1 cellular context compared by ENCODE assay signal in the genomic region with DNA sequence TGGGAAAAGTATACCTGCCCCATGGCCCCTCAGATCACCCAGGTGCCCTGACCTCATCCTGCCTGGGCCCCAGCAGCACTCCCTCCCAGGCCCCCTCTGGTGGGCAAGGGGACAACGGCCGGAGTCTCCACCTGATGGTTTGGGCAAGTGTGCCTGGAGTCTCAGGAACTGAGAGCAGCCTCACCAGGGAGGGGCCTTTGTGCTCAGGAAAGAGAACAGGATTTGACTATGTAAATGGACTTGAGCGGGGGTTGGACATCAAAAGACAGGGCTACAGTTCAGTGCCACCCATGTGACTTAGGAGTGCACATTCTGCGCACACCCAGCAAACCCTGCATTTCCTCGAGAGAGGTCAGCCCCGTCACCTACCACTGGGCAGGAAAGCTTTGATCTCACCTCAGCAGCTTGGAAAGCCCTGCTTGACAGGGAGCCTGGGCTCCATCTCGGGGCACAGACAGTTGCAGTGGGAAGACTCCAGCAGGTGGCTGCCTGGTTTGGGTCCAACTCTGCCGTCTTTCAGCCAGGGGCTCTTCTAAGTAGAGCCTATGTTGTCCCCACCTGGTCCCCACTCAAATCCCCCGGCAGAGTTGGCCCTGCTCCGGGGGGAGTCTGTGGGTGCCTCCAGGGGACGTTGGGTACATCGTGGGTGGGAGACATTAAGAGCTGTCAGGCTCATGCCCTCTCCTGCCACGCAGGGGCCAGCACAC.
TF ChIP-seq lines count a peak whose summit lies in the region.

No MANE protein-coding gene starts in this region.

TF ChIP-seq in HepG2, 621 proteins besides CTCF, POLR2A, EP300 and RAD21 (continued from another document and continues in another):
- TF ChIP-seq, protein P1, sequence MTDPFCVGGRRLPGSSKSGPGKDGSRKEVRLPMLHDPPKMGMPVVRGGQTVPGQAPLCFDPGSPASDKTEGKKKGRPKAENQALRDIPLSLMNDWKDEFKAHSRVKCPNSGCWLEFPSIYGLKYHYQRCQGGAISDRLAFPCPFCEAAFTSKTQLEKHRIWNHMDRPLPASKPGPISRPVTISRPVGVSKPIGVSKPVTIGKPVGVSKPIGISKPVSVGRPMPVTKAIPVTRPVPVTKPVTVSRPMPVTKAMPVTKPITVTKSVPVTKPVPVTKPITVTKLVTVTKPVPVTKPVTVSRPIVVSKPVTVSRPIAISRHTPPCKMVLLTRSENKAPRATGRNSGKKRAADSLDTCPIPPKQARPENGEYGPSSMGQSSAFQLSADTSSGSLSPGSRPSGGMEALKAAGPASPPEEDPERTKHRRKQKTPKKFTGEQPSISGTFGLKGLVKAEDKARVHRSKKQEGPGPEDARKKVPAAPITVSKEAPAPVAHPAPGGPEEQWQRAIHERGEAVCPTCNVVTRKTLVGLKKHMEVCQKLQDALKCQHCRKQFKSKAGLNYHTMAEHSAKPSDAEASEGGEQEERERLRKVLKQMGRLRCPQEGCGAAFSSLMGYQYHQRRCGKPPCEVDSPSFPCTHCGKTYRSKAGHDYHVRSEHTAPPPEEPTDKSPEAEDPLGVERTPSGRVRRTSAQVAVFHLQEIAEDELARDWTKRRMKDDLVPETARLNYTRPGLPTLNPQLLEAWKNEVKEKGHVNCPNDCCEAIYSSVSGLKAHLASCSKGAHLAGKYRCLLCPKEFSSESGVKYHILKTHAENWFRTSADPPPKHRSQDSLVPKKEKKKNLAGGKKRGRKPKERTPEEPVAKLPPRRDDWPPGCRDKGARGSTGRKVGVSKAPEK (CRISPR knock-in tag; IDR thresholded peaks at IDR 0.05; ENCODE audit: borderline replicate concordance) = no peak
- TF ChIP-seq ZBTB1 (CRISPR knock-in tag; IDR thresholded peaks at IDR 0.05; ENCODE audit: borderline replicate concordance) = no peak
- TF ChIP-seq ZNF264 (CRISPR knock-in tag; IDR thresholded peaks at IDR 0.05) = peak; percentile 90; the same call in 1 of the 2 replicates
- TF ChIP-seq, protein P2, sequence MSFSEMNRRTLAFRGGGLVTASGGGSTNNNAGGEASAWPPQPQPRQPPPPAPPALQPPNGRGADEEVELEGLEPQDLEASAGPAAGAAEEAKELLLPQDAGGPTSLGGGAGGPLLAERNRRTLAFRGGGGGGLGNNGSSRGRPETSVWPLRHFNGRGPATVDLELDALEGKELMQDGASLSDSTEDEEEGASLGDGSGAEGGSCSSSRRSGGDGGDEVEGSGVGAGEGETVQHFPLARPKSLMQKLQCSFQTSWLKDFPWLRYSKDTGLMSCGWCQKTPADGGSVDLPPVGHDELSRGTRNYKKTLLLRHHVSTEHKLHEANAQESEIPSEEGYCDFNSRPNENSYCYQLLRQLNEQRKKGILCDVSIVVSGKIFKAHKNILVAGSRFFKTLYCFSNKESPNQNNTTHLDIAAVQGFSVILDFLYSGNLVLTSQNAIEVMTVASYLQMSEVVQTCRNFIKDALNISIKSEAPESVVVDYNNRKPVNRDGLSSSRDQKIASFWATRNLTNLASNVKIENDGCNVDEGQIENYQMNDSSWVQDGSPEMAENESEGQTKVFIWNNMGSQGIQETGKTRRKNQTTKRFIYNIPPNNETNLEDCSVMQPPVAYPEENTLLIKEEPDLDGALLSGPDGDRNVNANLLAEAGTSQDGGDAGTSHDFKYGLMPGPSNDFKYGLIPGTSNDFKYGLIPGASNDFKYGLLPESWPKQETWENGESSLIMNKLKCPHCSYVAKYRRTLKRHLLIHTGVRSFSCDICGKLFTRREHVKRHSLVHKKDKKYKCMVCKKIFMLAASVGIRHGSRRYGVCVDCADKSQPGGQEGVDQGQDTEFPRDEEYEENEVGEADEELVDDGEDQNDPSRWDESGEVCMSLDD (CRISPR knock-in tag; IDR thresholded peaks at IDR 0.05; ENCODE audit: borderline replicate concordance) = no peak
- TF ChIP-seq SATB2 (CRISPR knock-in tag; IDR thresholded peaks at IDR 0.05) = no peak
- TF ChIP-seq, protein P3, sequence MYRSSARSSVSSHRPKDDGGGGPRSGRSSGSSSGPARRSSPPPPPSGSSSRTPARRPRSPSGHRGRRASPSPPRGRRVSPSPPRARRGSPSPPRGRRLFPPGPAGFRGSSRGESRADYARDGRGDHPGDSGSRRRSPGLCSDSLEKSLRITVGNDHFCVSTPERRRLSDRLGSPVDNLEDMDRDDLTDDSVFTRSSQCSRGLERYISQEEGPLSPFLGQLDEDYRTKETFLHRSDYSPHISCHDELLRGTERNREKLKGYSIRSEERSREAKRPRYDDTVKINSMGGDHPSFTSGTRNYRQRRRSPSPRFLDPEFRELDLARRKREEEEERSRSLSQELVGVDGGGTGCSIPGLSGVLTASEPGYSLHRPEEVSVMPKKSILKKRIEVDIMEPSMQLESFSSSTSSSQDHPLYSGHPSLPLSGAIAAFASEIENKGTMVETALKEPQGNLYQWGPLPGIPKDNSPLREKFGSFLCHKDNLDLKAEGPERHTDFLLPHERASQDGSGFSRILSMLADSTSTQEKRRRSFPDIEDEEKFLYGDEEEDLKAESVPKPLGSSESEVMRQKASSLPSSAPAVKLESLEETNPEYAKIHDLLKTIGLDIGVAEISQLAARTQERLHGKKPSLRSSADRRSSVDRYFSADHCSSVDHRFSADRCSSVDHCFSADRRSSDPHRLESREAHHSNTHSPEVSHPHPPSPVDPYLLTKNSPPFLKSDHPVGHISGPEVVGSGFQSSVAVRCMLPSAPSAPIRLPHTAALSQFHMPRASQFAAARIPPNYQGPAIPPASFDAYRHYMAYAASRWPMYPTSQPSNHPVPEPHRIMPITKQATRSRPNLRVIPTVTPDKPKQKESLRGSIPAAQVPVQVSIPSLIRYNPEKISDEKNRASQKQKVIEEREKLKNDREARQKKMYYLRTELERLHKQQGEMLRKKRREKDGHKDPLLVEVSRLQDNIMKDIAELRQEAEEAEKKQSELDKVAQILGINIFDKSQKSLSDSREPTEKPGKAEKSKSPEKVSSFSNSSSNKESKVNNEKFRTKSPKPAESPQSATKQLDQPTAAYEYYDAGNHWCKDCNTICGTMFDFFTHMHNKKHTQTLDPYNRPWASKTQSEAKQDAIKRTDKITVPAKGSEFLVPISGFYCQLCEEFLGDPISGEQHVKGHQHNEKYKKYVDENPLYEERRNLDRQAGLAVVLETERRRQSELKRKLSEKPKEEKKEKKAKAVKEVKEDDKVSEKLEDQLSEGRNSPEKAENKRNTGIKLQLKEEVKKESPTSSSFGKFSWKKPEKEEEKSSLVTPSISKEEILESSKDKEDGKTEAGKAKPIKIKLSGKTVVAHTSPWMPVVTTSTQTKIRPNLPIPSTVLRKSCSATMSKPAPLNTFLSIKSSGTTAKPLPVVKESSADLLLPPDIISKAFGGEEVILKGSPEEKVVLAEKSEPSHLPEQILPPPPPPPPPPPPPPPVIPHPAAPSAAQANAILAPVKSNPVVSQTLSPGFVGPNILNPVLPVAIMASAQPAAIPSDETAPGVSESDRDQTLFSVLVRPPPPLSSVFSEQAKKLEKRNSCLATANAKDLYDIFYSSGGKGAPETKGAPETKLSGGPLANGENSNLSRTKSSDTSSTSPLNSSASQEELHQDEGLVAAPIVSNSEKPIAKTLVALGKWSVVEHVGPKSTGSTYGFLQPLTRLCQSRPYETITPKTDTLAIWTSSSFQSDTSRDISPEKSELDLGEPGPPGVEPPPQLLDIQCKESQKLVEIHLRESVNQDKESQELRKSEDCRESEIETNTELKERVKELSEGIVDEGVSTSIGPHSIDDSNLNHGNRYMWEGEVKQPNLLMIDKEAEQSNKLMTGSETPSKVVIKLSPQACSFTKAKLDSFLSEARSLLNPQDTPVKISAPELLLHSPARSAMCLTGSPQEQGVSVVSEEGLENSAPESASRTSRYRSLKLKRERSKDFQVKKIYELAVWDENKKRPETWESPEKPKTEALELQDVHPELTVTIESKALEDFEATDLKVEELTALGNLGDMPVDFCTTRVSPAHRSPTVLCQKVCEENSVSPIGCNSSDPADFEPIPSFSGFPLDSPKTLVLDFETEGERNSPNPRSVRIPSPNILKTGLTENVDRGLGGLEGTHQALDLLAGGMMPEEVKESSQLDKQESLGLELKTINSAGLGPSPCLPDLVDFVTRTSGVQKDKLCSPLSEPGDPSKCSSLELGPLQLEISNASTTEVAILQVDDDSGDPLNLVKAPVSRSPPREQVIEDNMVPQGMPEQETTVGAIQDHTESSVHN (CRISPR knock-in tag; IDR thresholded peaks at IDR 0.05) = no peak
- TF ChIP-seq, protein P4, sequence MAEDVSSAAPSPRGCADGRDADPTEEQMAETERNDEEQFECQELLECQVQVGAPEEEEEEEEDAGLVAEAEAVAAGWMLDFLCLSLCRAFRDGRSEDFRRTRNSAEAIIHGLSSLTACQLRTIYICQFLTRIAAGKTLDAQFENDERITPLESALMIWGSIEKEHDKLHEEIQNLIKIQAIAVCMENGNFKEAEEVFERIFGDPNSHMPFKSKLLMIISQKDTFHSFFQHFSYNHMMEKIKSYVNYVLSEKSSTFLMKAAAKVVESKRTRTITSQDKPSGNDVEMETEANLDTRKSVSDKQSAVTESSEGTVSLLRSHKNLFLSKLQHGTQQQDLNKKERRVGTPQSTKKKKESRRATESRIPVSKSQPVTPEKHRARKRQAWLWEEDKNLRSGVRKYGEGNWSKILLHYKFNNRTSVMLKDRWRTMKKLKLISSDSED (CRISPR knock-in tag; IDR thresholded peaks at IDR 0.05) = no peak; the same call in 1 of the 2 replicates
- no peak for TF ChIP-seq ZKSCAN1 (IDR thresholded peaks at IDR 0.05; ENCODE audit: low read length)
- TF ChIP-seq ZNF326 (CRISPR knock-in tag; IDR thresholded peaks at IDR 0.05; ENCODE audit: borderline replicate concordance) = no peak
- peak; percentile 95 for TF ChIP-seq ZNF816 (CRISPR knock-in tag; IDR thresholded peaks at IDR 0.05; ENCODE audit: borderline replicate concordance)
- TF ChIP-seq, protein P5, sequence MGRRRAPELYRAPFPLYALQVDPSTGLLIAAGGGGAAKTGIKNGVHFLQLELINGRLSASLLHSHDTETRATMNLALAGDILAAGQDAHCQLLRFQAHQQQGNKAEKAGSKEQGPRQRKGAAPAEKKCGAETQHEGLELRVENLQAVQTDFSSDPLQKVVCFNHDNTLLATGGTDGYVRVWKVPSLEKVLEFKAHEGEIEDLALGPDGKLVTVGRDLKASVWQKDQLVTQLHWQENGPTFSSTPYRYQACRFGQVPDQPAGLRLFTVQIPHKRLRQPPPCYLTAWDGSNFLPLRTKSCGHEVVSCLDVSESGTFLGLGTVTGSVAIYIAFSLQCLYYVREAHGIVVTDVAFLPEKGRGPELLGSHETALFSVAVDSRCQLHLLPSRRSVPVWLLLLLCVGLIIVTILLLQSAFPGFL (CRISPR knock-in tag; IDR thresholded peaks at IDR 0.05) = no peak
- TF ChIP-seq GZF1 (CRISPR knock-in tag; IDR thresholded peaks at IDR 0.05) = peak; percentile 66
- no peak for TF ChIP-seq ZNF253 (CRISPR knock-in tag; IDR thresholded peaks at IDR 0.05; ENCODE audit: borderline replicate concordance)
- no peak for TF ChIP-seq ZNF530 (CRISPR knock-in tag; IDR thresholded peaks at IDR 0.05; ENCODE audit: low read depth)
- TF ChIP-seq ZNF879 (CRISPR knock-in tag; IDR thresholded peaks at IDR 0.05) = no peak
- no peak; the same call in 1 of the 2 replicates for TF ChIP-seq ATF1 (CRISPR knock-in tag; IDR thresholded peaks at IDR 0.05)
- TF ChIP-seq, protein P6, sequence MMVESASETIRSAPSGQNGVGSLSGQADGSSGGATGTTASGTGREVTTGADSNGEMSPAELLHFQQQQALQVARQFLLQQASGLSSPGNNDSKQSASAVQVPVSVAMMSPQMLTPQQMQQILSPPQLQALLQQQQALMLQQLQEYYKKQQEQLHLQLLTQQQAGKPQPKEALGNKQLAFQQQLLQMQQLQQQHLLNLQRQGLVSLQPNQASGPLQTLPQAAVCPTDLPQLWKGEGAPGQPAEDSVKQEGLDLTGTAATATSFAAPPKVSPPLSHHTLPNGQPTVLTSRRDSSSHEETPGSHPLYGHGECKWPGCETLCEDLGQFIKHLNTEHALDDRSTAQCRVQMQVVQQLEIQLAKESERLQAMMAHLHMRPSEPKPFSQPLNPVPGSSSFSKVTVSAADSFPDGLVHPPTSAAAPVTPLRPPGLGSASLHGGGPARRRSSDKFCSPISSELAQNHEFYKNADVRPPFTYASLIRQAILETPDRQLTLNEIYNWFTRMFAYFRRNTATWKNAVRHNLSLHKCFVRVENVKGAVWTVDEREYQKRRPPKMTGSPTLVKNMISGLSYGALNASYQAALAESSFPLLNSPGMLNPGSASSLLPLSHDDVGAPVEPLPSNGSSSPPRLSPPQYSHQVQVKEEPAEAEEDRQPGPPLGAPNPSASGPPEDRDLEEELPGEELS (CRISPR knock-in tag; IDR thresholded peaks at IDR 0.05) = peak; percentile 78; the same call in 1 of the 2 replicates
- no peak for TF ChIP-seq PHF8 (CRISPR knock-in tag; IDR thresholded peaks at IDR 0.05)
- TF ChIP-seq, protein P7, sequence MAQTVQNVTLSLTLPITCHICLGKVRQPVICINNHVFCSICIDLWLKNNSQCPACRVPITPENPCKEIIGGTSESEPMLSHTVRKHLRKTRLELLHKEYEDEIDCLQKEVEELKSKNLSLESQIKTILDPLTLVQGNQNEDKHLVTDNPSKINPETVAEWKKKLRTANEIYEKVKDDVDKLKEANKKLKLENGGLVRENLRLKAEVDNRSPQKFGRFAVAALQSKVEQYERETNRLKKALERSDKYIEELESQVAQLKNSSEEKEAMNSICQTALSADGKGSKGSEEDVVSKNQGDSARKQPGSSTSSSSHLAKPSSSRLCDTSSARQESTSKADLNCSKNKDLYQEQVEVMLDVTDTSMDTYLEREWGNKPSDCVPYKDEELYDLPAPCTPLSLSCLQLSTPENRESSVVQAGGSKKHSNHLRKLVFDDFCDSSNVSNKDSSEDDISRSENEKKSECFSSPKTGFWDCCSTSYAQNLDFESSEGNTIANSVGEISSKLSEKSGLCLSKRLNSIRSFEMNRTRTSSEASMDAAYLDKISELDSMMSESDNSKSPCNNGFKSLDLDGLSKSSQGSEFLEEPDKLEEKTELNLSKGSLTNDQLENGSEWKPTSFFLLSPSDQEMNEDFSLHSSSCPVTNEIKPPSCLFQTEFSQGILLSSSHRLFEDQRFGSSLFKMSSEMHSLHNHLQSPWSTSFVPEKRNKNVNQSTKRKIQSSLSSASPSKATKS (CRISPR knock-in tag; IDR thresholded peaks at IDR 0.05) = peak; percentile 85; the same call in 1 of the 2 replicates
- TF ChIP-seq, protein P8, sequence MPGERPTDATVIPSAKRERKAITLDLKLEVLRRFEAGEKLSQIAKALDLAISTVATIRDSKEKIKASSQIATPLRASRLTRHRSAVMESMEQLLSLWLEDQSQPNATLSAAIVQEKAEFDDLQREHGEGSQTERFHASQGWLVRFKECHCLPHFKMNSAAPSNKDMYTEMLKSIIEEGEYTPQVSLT (CRISPR knock-in tag; IDR thresholded peaks at IDR 0.05; ENCODE audit: borderline replicate concordance, low read depth) = no peak
- no peak for TF ChIP-seq MAFG (CRISPR knock-in tag; IDR thresholded peaks at IDR 0.05)
